13 cellular contexts compared by ENCODE assay signal in the genomic region with DNA sequence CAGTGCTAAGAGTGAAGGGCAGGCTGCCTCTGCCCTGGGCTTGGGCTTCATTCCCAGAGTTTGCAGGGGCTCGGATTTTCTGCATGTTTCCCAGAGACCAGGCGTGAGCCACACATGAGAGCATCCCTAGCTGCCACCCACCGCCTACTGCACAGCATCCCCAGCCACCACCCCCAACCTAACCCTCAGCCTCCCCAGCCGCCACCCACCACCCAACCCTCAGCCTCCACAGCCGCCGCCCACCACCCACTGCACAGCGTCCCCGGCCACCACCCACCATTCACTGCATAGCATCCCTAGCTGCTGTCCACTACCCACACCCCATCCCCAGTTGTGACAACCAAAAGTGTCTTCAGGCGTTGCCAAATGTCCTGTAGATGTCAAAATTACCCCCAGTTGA.
DNase-seq lines count a peak whose midpoint lies in the region; ATAC-seq and TF ChIP-seq lines count a peak whose summit lies in the region.
"Had no signal": no experiment of that assay in that cellular context is flagged by ENCODE, and none has a peak within 500 bp of the region (broad histone marks: within the 10 kb centered on the region; RNA-seq: fewer than 3 reads in every experiment).

No MANE protein-coding gene starts in this region.

- peaks cover 0 to 62% (median 51%) of the 10 kb centered on the region in 10 experiments; a peak in 17 of 20 replicates for H3K4me1 ChIP-seq in BLaER1 treated with 17β-estradiol and CSF1 and Interleukin-3, amounts not matched to agents 10 nM and 100 nM
- no peaks in the 10 kb centered on the region for H3K4me1 ChIP-seq in HEK293 (ENCODE audit: control insufficient read depth, insufficient read depth, low read length)
- H3K4me1 ChIP-seq: HAP-1 had no signal

- peak overlapping the region; percentile 59 for H3K27ac Mint-ChIP-seq in stimulated activated memory B cell treated with anti-CD40 and anti-IgM and Interleukin-4, amounts not matched to agents 10 μg/mL and 1 μg/mL and 100 μg/mL, for 72 hours
- H3K27ac Mint-ChIP-seq: CD8-positive, alpha-beta T cell had no signal

- peak overlapping the region in 9 of 11 experiments; percentile 14 to 79 (median 65); a peak in 15 of 22 replicates for H3K4me2 ChIP-seq in BLaER1 treated with 17β-estradiol and CSF1 and Interleukin-3, amounts not matched to agents 10 nM and 100 nM

- no peaks in the 10 kb centered on the region for H4K20me1 ChIP-seq in BLaER1 treated with 17β-estradiol and CSF1 and Interleukin-3, amounts not matched to agents 10 nM and 100 nM

- H3K9ac ChIP-seq in BLaER1 treated with 17β-estradiol and CSF1 and Interleukin-3, amounts not matched to agents 10 nM and 100 nM: no peak overlapping the region

- H3K36me3 ChIP-seq in BLaER1 treated with 17β-estradiol and CSF1 and Interleukin-3, amounts not matched to agents 10 nM and 100 nM: no peaks in the 10 kb centered on the region
- H3K36me3 ChIP-seq in HEK293 (ENCODE audit: control insufficient read depth in 2 of 2, insufficient read depth in 1 of 2, low read length in 2 of 2): no peaks in the 10 kb centered on the region
- H3K36me3 ChIP-seq: HAP-1 had no signal

- no peaks in the 10 kb centered on the region for H3K9me3 Mint-ChIP-seq in stimulated activated memory B cell treated with anti-CD40 and anti-IgM and Interleukin-4, amounts not matched to agents 10 μg/mL and 1 μg/mL and 100 μg/mL, for 72 hours
- H3K9me3 Mint-ChIP-seq: CD8-positive, alpha-beta T cell had no signal

- ATAC-seq in stimulated activated memory B cell treated with anti-CD40 and anti-IgM and Interleukin-4, amounts not matched to agents 10 μg/mL and 1 μg/mL and 100 μg/mL, for 72 hours: no peak
- ATAC-seq: CD8-positive, alpha-beta T cell; GM12878 had no signal

- H3K27me3 ChIP-seq in BLaER1 treated with 17β-estradiol and CSF1 and Interleukin-3, amounts not matched to agents 10 nM and 100 nM: no peaks in the 10 kb centered on the region

- peak overlapping the region in 3 of 11 experiments; percentile 34 to 36 (median 35); a peak in 2 of 22 replicates for H3K27ac ChIP-seq in BLaER1 treated with 17β-estradiol and CSF1 and Interleukin-3, amounts not matched to agents 10 nM and 100 nM
- no peak overlapping the region for H3K27ac ChIP-seq in HEK293 (ENCODE audit: extremely low read depth, low read depth, low read length)

- CTCF ChIA-PET in HEK293 (lab: Yijun Ruan, JAX): interaction anchor here (0.6 to 1.6 kb wide), 5 partner anchors 11 to 385 kb away, joined by 3 to 5 read pairs (median 4); no protein-coding TSS in a partner anchor

- peaks cover 13% of the 10 kb centered on the region for H3K4me1 Mint-ChIP-seq in stimulated activated memory B cell treated with anti-CD40 and anti-IgM and Interleukin-4, amounts not matched to agents 10 μg/mL and 1 μg/mL and 100 μg/mL, for 72 hours

- no peak overlapping the region for H3K4me3 Mint-ChIP-seq in stimulated activated memory B cell treated with anti-CD40 and anti-IgM and Interleukin-4, amounts not matched to agents 10 μg/mL and 1 μg/mL and 100 μg/mL, for 72 hours
- H3K4me3 Mint-ChIP-seq: CD8-positive, alpha-beta T cell had no signal

- H3K36me3 Mint-ChIP-seq in stimulated activated memory B cell treated with anti-CD40 and anti-IgM and Interleukin-4, amounts not matched to agents 10 μg/mL and 1 μg/mL and 100 μg/mL, for 72 hours: no peaks in the 10 kb centered on the region
- H3K36me3 Mint-ChIP-seq: CD8-positive, alpha-beta T cell had no signal

- H3K9me3 ChIP-seq in BLaER1 treated with 17β-estradiol and CSF1 and Interleukin-3, amounts not matched to agents 10 nM and 100 nM (replicated peaks in 1 of 11): peaks cover 0 to 14% (median 8%) of the 10 kb centered on the region in 11 experiments; a peak in 16 of 22 replicates
- H3K9me3 ChIP-seq in HEK293 (ENCODE audit: control insufficient read depth, insufficient read depth, low read depth, low read length): no peaks in the 10 kb centered on the region
- H3K9me3 ChIP-seq: HAP-1 had no signal

- peaks cover 9% of the 10 kb centered on the region for H3K27me3 Mint-ChIP-seq in stimulated activated memory B cell treated with anti-CD40 and anti-IgM and Interleukin-4, amounts not matched to agents 10 μg/mL and 1 μg/mL and 100 μg/mL, for 72 hours

- DNase-seq in islet precursor cell (peak; percentile 46), pons (ENCODE audit: low spot score) (no peak), Ammon's horn (ENCODE audit: low spot score) (no peak)
- no peak for DNase-seq in activated naive CD4-positive, alpha-beta T cell treated with Interleukin-2 at 50 U/mL for 16 hours
- DNase-seq: ACHN; Calu3; CD8-positive, alpha-beta T cell; DMS79 treated with DMSO at 0.1 percent for 48 hours had no signal

- H3K4me3 ChIP-seq in BLaER1 treated with 17β-estradiol and CSF1 and Interleukin-3, amounts not matched to agents 10 nM and 100 nM: no peak overlapping the region
- no peak overlapping the region for H3K4me3 ChIP-seq in HEK293 (ENCODE audit: low read depth, low read length)
- H3K4me3 ChIP-seq: GM12878, HAP-1 had no signal

- POLR2A ChIA-PET in HEK293 (lab: Yijun Ruan, JAX): no interaction called here

- TF ChIP-seq CTCF in HEK293 (tag by site-specific recombination; IDR thresholded peaks at IDR 0.05): no peak

TF ChIP-seq in HEK293, 187 proteins besides CTCF, POLR2A, EP300 and RAD21:
- TF ChIP-seq HOXA7 (CRISPR knock-in tag; IDR thresholded peaks at IDR 0.05; ENCODE audit: borderline replicate concordance): no peak
- TF ChIP-seq ZNF24 (tag by site-specific recombination; IDR thresholded peaks at IDR 0.05): no peak
- no peak for TF ChIP-seq ZNF561 (tag by site-specific recombination; IDR thresholded peaks at IDR 0.05; ENCODE audit: borderline replicate concordance)
- no peak for TF ChIP-seq SCRT1 (tag by site-specific recombination; IDR thresholded peaks at IDR 0.05; ENCODE audit: borderline replicate concordance)
- TF ChIP-seq EGR2 (tag by site-specific recombination; IDR thresholded peaks at IDR 0.05; ENCODE audit: low read depth): peak; percentile 94
- TF ChIP-seq ZNF112 (tag by site-specific recombination; IDR thresholded peaks at IDR 0.05): no peak
- TF ChIP-seq ZNF16 (tag by site-specific recombination; IDR thresholded peaks at IDR 0.05; ENCODE audit: low read depth): no peak
- TF ChIP-seq KLF1 (tag by site-specific recombination; IDR thresholded peaks at IDR 0.05): peak; percentile 53
- no peak for TF ChIP-seq ZFP37 (tag by site-specific recombination; IDR thresholded peaks at IDR 0.05)
- TF ChIP-seq ZBTB1 (tag by site-specific recombination; IDR thresholded peaks at IDR 0.05): no peak
- TF ChIP-seq ZFHX2 (tag by site-specific recombination; conservative IDR thresholded peaks at IDR 0.05): peak; percentile 87
- TF ChIP-seq, protein P1, sequence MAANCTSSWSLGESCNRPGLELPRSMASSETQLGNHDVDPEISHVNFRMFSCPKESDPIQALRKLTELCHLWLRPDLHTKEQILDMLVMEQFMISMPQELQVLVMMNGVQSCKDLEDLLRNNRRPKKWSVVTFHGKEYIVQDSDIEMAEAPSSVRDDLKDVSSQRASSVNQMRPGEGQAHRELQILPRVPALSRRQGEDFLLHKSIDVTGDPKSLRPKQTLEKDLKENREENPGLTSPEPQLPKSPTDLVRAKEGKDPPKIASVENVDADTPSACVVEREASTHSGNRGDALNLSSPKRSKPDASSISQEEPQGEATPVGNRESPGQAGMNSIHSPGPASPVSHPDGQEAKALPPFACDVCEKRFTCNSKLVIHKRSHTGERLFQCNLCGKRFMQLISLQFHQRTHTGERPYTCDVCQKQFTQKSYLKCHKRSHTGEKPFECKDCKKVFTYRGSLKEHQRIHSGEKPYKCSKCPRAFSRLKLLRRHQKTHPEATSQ (tag by site-specific recombination; IDR thresholded peaks at IDR 0.05): no peak
